In the genomic region with DNA sequence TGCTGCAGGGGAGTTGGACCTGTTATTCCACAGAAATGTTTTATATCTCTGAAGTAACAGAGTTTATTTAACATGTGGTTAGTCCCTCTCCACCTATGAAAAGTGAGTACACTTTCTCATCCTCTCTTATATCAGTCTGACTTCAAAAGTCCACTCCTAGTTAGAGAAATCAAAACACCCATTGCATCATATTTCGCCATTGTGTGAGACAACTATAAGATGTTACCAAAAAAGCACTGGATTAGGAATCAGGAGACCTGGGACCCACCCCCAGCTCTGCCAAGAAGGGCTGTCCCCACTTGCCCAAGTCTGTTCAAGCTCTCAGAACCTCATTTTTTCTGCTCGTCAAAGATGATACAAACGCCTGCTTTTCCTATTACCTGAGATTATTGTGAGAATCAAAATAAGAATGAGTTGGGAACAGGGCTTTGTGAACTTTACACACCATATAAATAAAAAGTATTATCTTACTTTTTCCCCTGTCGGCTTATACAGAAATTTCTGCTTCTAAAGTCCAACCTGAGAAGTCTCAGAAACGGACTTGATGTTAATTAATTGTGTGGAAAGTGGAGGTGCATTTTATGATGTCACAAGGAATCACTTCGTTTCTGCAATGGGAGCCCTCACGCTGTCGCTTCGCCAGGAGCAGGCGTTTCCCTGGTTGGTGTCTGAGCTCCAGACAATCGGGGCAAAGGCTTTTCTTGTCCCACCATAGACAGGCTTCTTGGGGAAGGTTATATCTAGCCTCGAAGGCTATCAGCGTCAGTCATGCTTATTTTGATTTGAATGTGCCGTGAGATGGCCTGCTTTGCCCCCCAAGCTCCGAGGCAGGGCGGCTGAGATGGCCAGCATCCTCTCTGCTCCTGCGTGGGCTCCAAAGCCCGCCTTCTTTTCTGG, we compare ENCODE assay signal across 31 cellular contexts.
"Had no signal": no experiment of that assay in that cellular context is flagged by ENCODE, and none has a peak within 500 bp of the region (broad histone marks: within the 10 kb centered on the region; RNA-seq: fewer than 3 reads in every experiment).

No MANE protein-coding gene starts in this region.

- H3K9me3 ChIP-seq: ascending aorta, breast epithelium, esophagus muscularis mucosa, gastroesophageal sphincter, heart right ventricle had no signal

- H3K27me3 ChIP-seq: ascending aorta, breast epithelium, hepatocyte had no signal

- DNase-seq: activated CD4-positive, alpha-beta memory T cell treated with anti-CD3 and anti-CD28 coated beads, Interleukin-2, amount 10 ng/mL, durations not matched to agents 7 days and 5 days; activated CD4-positive, alpha-beta T cell treated with anti-CD3 and anti-CD28 coated beads for 36 hours; activated CD4-positive, alpha-beta T cell treated with anti-CD3 and anti-CD28 coated beads, Interleukin-2, amount 10 ng/mL, durations not matched to agents 24 days and 14 days; activated CD4-positive, CD25-positive, alpha-beta regulatory T cell; activated CD4-positive, CD25-positive, alpha-beta regulatory T cell treated with anti-CD3 and anti-CD28 coated beads, Interleukin-2, amount 50 U/mL, for 72 hours; activated CD8-positive, alpha-beta memory T cell treated with anti-CD3 and anti-CD28 coated beads, Interleukin-2, amount 50 U/mL, for 48 hours; activated gamma-delta T cell; activated naive CD4-positive, alpha-beta T cell; activated naive CD4-positive, alpha-beta T cell treated with anti-CD3 and anti-CD28 coated beads, Interleukin-2, amount 10 ng/mL, durations not matched to agents 7 days and 5 days; activated naive CD8-positive, alpha-beta T cell treated with anti-CD3 and anti-CD28 coated beads, Interleukin-2, amount 10 ng/mL, durations not matched to agents 7 days and 5 days; activated T-cell treated with anti-CD3 and anti-CD28 coated beads for 4 hours; activated T-cell treated with anti-CD3 and anti-CD28 coated beads, Interleukin-2, amount 50 U/mL, for 24 hours; activated T-cell treated with anti-CD3 and anti-CD28 coated beads, Interleukin-2, amount 50 U/mL, for 72 hours; dorsolateral prefrontal cortex; effector memory CD4-positive, alpha-beta T cell; erythroblast; foreskin melanocyte; heart right ventricle; T-helper 17 cell; T1000 had no signal

- H3K4me3 Mint-ChIP-seq: activated CD4-positive, alpha-beta memory T cell treated with anti-CD3 and anti-CD28 coated beads, Interleukin-2, amount 10 ng/mL, durations not matched to agents 7 days and 5 days; activated CD4-positive, alpha-beta T cell treated with anti-CD3 and anti-CD28 coated beads for 36 hours; activated CD4-positive, alpha-beta T cell treated with anti-CD3 and anti-CD28 coated beads, Interleukin-2, amount 10 ng/mL, durations not matched to agents 24 days and 14 days; activated naive CD4-positive, alpha-beta T cell treated with anti-CD3 and anti-CD28 coated beads, Interleukin-2, amount 10 ng/mL, durations not matched to agents 7 days and 5 days; activated naive CD8-positive, alpha-beta T cell treated with anti-CD3 and anti-CD28 coated beads, Interleukin-2, amount 10 ng/mL, durations not matched to agents 7 days and 5 days; activated T-cell treated with anti-CD3 and anti-CD28 coated beads, Interleukin-2, amount 50 U/mL, for 24 hours; activated T-cell treated with anti-CD3 and anti-CD28 coated beads, Interleukin-2, amount 50 U/mL, for 72 hours; brain; central memory CD8-positive, alpha-beta T cell; dendritic cell treated with granulocyte-macrophage colony-stimulating factor and Interleukin-4, amounts not matched to agents 40 ng/mL and 50 ng/mL, for 4 days; T-helper 17 cell; T-helper 2 cell treated with Interferon-gamma antibody and Interleukin-4, amounts not matched to agents 5 μg/mL and 100 μg/mL, for 36 hours had no signal

- H3K9me3 Mint-ChIP-seq: activated CD4-positive, alpha-beta memory T cell treated with anti-CD3 and anti-CD28 coated beads, Interleukin-2, amount 10 ng/mL, durations not matched to agents 7 days and 5 days; activated CD4-positive, alpha-beta T cell treated with anti-CD3 and anti-CD28 coated beads, Interleukin-2, amount 10 ng/mL, durations not matched to agents 24 days and 14 days; activated naive CD4-positive, alpha-beta T cell treated with anti-CD3 and anti-CD28 coated beads, Interleukin-2, amount 10 ng/mL, durations not matched to agents 7 days and 5 days; activated naive CD4-positive, alpha-beta T cell treated with anti-CD3 and anti-CD28 coated beads, Interleukin-2, amount 50 U/mL, for 72 hours; activated naive CD8-positive, alpha-beta T cell treated with anti-CD3 and anti-CD28 coated beads, Interleukin-2, amount 10 ng/mL, durations not matched to agents 7 days and 5 days; activated T-cell treated with anti-CD3 and anti-CD28 coated beads, Interleukin-2, amount 50 U/mL, for 24 hours; activated T-cell treated with anti-CD3 and anti-CD28 coated beads, Interleukin-2, amount 50 U/mL, for 72 hours; brain; central memory CD8-positive, alpha-beta T cell; dendritic cell treated with granulocyte-macrophage colony-stimulating factor and Interleukin-4, amounts not matched to agents 40 ng/mL and 50 ng/mL, for 4 days; T-helper 2 cell treated with Interferon-gamma antibody and Interleukin-4, amounts not matched to agents 5 μg/mL and 100 μg/mL, for 36 hours had no signal

- H3K27ac Mint-ChIP-seq: activated CD4-positive, alpha-beta memory T cell treated with anti-CD3 and anti-CD28 coated beads, Interleukin-2, amount 10 ng/mL, durations not matched to agents 7 days and 5 days; activated CD4-positive, alpha-beta T cell treated with anti-CD3 and anti-CD28 coated beads for 36 hours; activated CD4-positive, alpha-beta T cell treated with anti-CD3 and anti-CD28 coated beads, Interleukin-2, amount 10 ng/mL, durations not matched to agents 24 days and 14 days; activated naive CD4-positive, alpha-beta T cell treated with anti-CD3 and anti-CD28 coated beads, Interleukin-2, amount 10 ng/mL, durations not matched to agents 7 days and 5 days; activated naive CD4-positive, alpha-beta T cell treated with anti-CD3 and anti-CD28 coated beads, Interleukin-2, amount 50 U/mL, for 72 hours; activated naive CD8-positive, alpha-beta T cell treated with anti-CD3 and anti-CD28 coated beads, Interleukin-2, amount 10 ng/mL, durations not matched to agents 7 days and 5 days; activated T-cell treated with anti-CD3 and anti-CD28 coated beads, Interleukin-2, amount 50 U/mL, for 24 hours; activated T-cell treated with anti-CD3 and anti-CD28 coated beads, Interleukin-2, amount 50 U/mL, for 72 hours; brain; dendritic cell treated with granulocyte-macrophage colony-stimulating factor and Interleukin-4, amounts not matched to agents 40 ng/mL and 50 ng/mL, for 4 days; T-helper 17 cell; T-helper 2 cell treated with Interferon-gamma antibody and Interleukin-4, amounts not matched to agents 5 μg/mL and 100 μg/mL, for 36 hours had no signal

- H3K36me3 ChIP-seq: ascending aorta, breast epithelium, esophagus muscularis mucosa, gastroesophageal sphincter, heart right ventricle had no signal

- H3K36me3 Mint-ChIP-seq: activated naive CD4-positive, alpha-beta T cell treated with anti-CD3 and anti-CD28 coated beads, Interleukin-2, amount 10 ng/mL, durations not matched to agents 7 days and 5 days; activated naive CD4-positive, alpha-beta T cell treated with anti-CD3 and anti-CD28 coated beads, Interleukin-2, amount 50 U/mL, for 72 hours; activated naive CD8-positive, alpha-beta T cell treated with anti-CD3 and anti-CD28 coated beads, Interleukin-2, amount 10 ng/mL, durations not matched to agents 7 days and 5 days; brain had no signal

- ATAC-seq: activated CD4-positive, alpha-beta T cell treated with anti-CD3 and anti-CD28 coated beads for 36 hours; activated naive CD4-positive, alpha-beta T cell treated with anti-CD3 and anti-CD28 coated beads, Interleukin-2, amount 50 U/mL, for 72 hours; activated T-cell treated with anti-CD3 and anti-CD28 coated beads, Interleukin-2, amount 50 U/mL, for 72 hours; gastroesophageal sphincter; heart right ventricle; T-helper 17 cell had no signal

- H3K4me1 ChIP-seq: ascending aorta, breast epithelium had no signal

- H3K27ac ChIP-seq: ascending aorta, breast epithelium, coronary artery, dorsolateral prefrontal cortex, esophagus muscularis mucosa, gastroesophageal sphincter, heart right ventricle, hepatocyte had no signal

- H3K4me3 ChIP-seq: ascending aorta, breast epithelium, coronary artery, dorsolateral prefrontal cortex, esophagus muscularis mucosa, gastroesophageal sphincter, heart right ventricle, hepatocyte had no signal

- H3K4me1 Mint-ChIP-seq: activated CD4-positive, alpha-beta T cell treated with anti-CD3 and anti-CD28 coated beads, Interleukin-2, amount 10 ng/mL, durations not matched to agents 24 days and 14 days had no signal
